7 cellular contexts compared by ENCODE assay signal in the genomic region with DNA sequence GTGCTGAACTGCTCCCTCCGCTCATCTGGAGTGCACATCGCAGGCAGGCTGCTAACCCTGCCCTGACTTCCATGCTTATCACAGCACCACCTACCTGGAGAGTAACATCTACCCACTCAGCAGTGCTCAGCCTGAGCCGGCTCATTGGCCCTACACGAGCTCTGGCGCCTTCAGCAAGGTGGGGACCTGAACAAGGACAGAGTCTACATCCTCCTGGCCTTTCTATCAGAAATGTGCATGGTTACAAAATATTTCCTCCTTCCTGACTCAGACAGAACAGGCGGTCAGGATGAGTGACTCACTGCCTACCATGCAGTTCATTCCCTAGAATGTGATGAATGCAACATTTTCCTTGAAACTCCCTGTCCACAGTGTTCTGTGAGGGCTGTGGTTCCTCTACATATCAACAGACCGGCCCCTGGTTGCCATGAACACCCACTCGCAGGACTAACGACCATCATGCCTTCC. TPM values are rescaled to one million over a fixed set of nuclear protein-coding genes. Genes with fewer than 3 reads are reported as not detected.
DNase-seq lines count a peak whose midpoint lies in the region; ATAC-seq and TF ChIP-seq lines count a peak whose summit lies in the region.

No MANE protein-coding gene starts in this region.

- H3K9ac ChIP-seq in adipocyte (ENCODE audit: low read length): peak overlapping the region; percentile 60

- H3K4me1 ChIP-seq in adipocyte (ENCODE audit: control insufficient read depth, insufficient read depth, low read length): peaks cover 68% of the 10 kb centered on the region
- peaks cover 61% of the 10 kb centered on the region for H3K4me1 ChIP-seq in suprapubic skin

- H3K27me3 ChIP-seq in adipocyte (replicated peaks; ENCODE audit: control insufficient read depth, insufficient read depth, low read length) (no peaks in the 10 kb centered on the region), suprapubic skin (no peaks in the 10 kb centered on the region)

- DNase-seq in HT1080 (ENCODE audit: low read depth) (peak; percentile 96), adipocyte (ENCODE audit: low read depth) (peak; percentile 94), hepatic stellate cell (ENCODE audit: low spot score) (peak; percentile 93), suprapubic skin (ENCODE audit: low spot score in 2 of 2) (no peak), NCI-H526 treated with DMSO at 0.1 percent for 48 hours (lab: John Stamatoyannopoulos, UW) (no peak), inferior parietal cortex (ENCODE audit: extremely low spot score) (no peak)

- no peak for TF ChIP-seq POLR2A in suprapubic skin (IDR thresholded peaks at IDR 0.05)

- H3K9me3 ChIP-seq in adipocyte (ENCODE audit: control insufficient read depth, low read length) (no peaks in the 10 kb centered on the region), suprapubic skin (no peaks in the 10 kb centered on the region)

- H3K4me3 ChIP-seq in adipocyte (ENCODE audit: low read length): peak overlapping the region; percentile 65
- no peak overlapping the region for H3K4me3 ChIP-seq in suprapubic skin

- ATAC-seq in GM19324 (IDR thresholded peaks at IDR 0.05; ENCODE audit: low FRiP score, unreplicated experiment): no peak

- H3K27ac ChIP-seq in suprapubic skin: peak overlapping the region; percentile 43

- H3K36me3 ChIP-seq in adipocyte (ENCODE audit: control insufficient read depth, insufficient read depth, low read length, severe bottlenecking) (no peaks in the 10 kb centered on the region), suprapubic skin (no peaks in the 10 kb centered on the region)

- TF ChIP-seq CTCF in suprapubic skin (IDR thresholded peaks at IDR 0.05): no peak

- no peak for TF ChIP-seq EP300 in suprapubic skin (IDR thresholded peaks at IDR 0.05)

- WGBS in suprapubic skin: 58% methylated on average over 9 of the region's 9 CpGs

RNA-seq across cellular contexts. Expression of a gene that starts 53.1 kb away (rescaled TPM):
- total RNA-seq in HT1080 (2014; rRNA removed; shearing (Covaris generic)): 128 and 156 TPM in 2 replicates
- 89.3 and 92.9 TPM in 2 replicates for polyA plus RNA-seq in HT1080 (2015; cell fraction: cytosol; rRNA removed)
- polyA plus RNA-seq in HT1080 (2015; cell fraction: nucleus; rRNA removed): 73.3 and 75.0 TPM in 2 replicates
- 100 to 1,000 TPM; 103 to 158 (median 133) TPM for total RNA-seq in suprapubic skin

Comparison
In these comparisons a context has a peak if more than half of its experiments do, and no peak if none do; other contexts are left out.
1. DNase-seq: peak in HT1080 (single experiment), adipocyte (single experiment) and hepatic stellate cell (single experiment); none in suprapubic skin (0 of 2), NCI-H526 treated with DMSO at 0.1 percent for 48 hours (single experiment) and inferior parietal cortex (single experiment).